20 cellular contexts compared by ENCODE assay signal in genomic region chr17:7110617-7111306, GRCh38. TPM values are rescaled to one million over a fixed set of nuclear protein-coding genes. Genes with fewer than 3 reads are reported as not detected.
"Had no signal": no experiment of that assay in that cellular context is flagged by ENCODE, and none has a peak within 500 bp of the region (broad histone marks: within the 10 kb centered on the region; RNA-seq: fewer than 3 reads in every experiment).

No MANE protein-coding gene starts in this region.

- H3K27me3 ChIP-seq: ovary, right atrium auricular region had no signal

- H3K9me3 Mint-ChIP-seq: effector memory CD8-positive, alpha-beta T cell; type B pancreatic cell had no signal

- H3K27ac Mint-ChIP-seq: type B pancreatic cell had no signal

- H3K36me3 ChIP-seq: esophagus squamous epithelium, gastroesophageal sphincter, ovary, right atrium auricular region had no signal

- H3K36me3 Mint-ChIP-seq: type B pancreatic cell had no signal

- DNase-seq: cortex of kidney; effector memory CD8-positive, alpha-beta T cell; esophagus squamous epithelium; foreskin fibroblast; kidney; left cardiac atrium; left ventricle myocardium superior; mesenchymal stem cell; midbrain; ovary; small intestine; stimulated activated CD4-positive, alpha-beta T cell treated with anti-CD3 and anti-CD28 coated beads, Interleukin-12 subunit alpha, Interleukin-12 subunit beta, amount 100 ng/mL, for 4 hours; stimulated activated naive CD4-positive, alpha-beta T cell treated with Interleukin-2 at 50 U/mL for 16 hours had no signal

- FAIRE-seq: kidney, small intestine, urothelium cell line had no signal

- ATAC-seq: effector memory CD8-positive, alpha-beta T cell; gastroesophageal sphincter; left cardiac atrium; left ventricle myocardium superior had no signal

- H3K4me3 ChIP-seq: esophagus squamous epithelium, gastroesophageal sphincter, lung, ovary, right atrium auricular region had no signal

- H3K4me1 ChIP-seq: esophagus squamous epithelium, gastroesophageal sphincter, right atrium auricular region had no signal

- H3K4me3 Mint-ChIP-seq: effector memory CD8-positive, alpha-beta T cell; type B pancreatic cell had no signal

- H3K9me3 ChIP-seq: esophagus squamous epithelium, gastroesophageal sphincter, ovary, right atrium auricular region had no signal

- H3K27ac ChIP-seq: esophagus squamous epithelium, gastroesophageal sphincter, ovary, right atrium auricular region had no signal

RNA-seq across cellular contexts. Expression of gene ASGR2, which starts 3.9 kb away (rescaled TPM):
- total RNA-seq: epithelial cell of proximal tubule had no signal
- polyA plus RNA-seq: neural cell had no signal

RNA-seq across cellular contexts. Expression of gene CLEC10A, which starts 30.7 kb away (rescaled TPM):
- total RNA-seq: epithelial cell of proximal tubule had no signal
- polyA plus RNA-seq: neural cell had no signal
